ENCODE assay signal across 18 cellular contexts in the genomic region with DNA sequence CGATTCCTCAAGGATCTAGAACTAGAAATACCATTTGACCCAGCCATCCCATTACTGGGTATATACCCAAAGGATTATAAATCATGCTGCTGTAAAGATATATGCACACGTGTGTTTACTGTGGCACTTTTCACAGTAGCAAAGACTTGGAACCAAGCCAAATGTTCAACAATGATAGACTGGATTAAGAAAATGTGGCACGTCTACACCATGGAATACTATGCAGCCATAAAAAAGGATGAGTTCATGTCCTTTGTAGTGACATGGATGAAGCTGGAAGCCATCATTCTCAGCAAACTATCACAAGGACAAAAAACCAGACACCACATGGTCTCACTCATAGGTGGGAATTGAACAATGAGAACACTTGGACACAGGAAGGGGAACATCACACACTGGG. TPM values are rescaled to one million over a fixed set of nuclear protein-coding genes. Genes with fewer than 3 reads are reported as not detected.
"Had no signal": no experiment of that assay in that cellular context is flagged by ENCODE, and none has a peak within 500 bp of the region (broad histone marks: within the 10 kb centered on the region; RNA-seq: fewer than 3 reads in every experiment).

No MANE protein-coding gene starts in this region.

RNA-seq across cellular contexts. Expression of gene CYP4A11, which starts 59.6 kb away (rescaled TPM):
- total RNA-seq: kidney epithelial cell; left cardiac atrium; left colon; left lung; left ventricle myocardium inferior; left ventricle myocardium superior; lower lobe of right lung; lung; lung microvascular endothelial cell; mammary epithelial cell; mesenteric fat pad; mesothelial cell of epicardium; mononuclear cell; mucosa of descending colon; myocyte; naive thymus-derived CD4-positive, alpha-beta T cell had no signal
- polyA plus RNA-seq: immature natural killer cell; keratinocyte; mammary epithelial cell; naive thymus-derived CD4-positive, alpha-beta T cell had no signal
